Comparison of ENCODE assay signal across 21 cellular contexts in genomic region chr6:148195511-148195910, GRCh38.
"Had no signal": no experiment of that assay in that cellular context is flagged by ENCODE, and none has a peak within 500 bp of the region (broad histone marks: within the 10 kb centered on the region; RNA-seq: fewer than 3 reads in every experiment).

No MANE protein-coding gene starts in this region.

- FAIRE-seq: K562, RCC 7860 had no signal

- H3K9me3 Mint-ChIP-seq: activated CD8-positive, alpha-beta T cell treated with anti-CD3 and anti-CD28 coated beads for 36 hours; T-helper 1 cell treated with Interleukin-12 subunit alpha and Interleukin-12 subunit beta and Interleukin-4 antibody, amounts not matched to agents 30 μg/mL and 1 μg/mL, for 36 hours; WTC11 had no signal

- ATAC-seq: activated CD8-positive, alpha-beta T cell treated with anti-CD3 and anti-CD28 coated beads for 36 hours; K562; PC-3; WTC11 had no signal

- H3K4me3 ChIP-seq: K562 had no signal

- DNase-seq: activated CD4-positive, alpha-beta T cell treated with anti-CD3 and anti-CD28 coated beads, Interleukin-2, amount 10 ng/mL, durations not matched to agents 7 days and 5 days; activated CD4-positive, CD25-positive, alpha-beta regulatory T cell treated with anti-CD3 and anti-CD28 coated beads, Interleukin-2, amount 50 U/mL, for 72 hours; activated CD8-positive, alpha-beta memory T cell treated with anti-CD3 and anti-CD28 coated beads, Interleukin-2, amount 50 U/mL, for 4 hours; activated CD8-positive, alpha-beta T cell treated with anti-CD3 and anti-CD28 coated beads for 36 hours; aorta; central memory CD4-positive, alpha-beta T cell; Karpas-422; NCI-H1105 treated with DMSO at 0.1 percent for 48 hours; NCI-H1694; NCI-H2029; NCI-H2107; NCI-H510A treated with DMSO at 0.1 percent for 48 hours; NCI-H69; PC-3; SHP77 treated with DMSO at 0.1 percent for 48 hours had no signal

- H3K4me3 Mint-ChIP-seq: activated CD4-positive, alpha-beta T cell treated with anti-CD3 and anti-CD28 coated beads, Interleukin-2, amount 10 ng/mL, durations not matched to agents 7 days and 5 days; activated CD8-positive, alpha-beta T cell treated with anti-CD3 and anti-CD28 coated beads for 36 hours; activated naive CD4-positive, alpha-beta T cell treated with anti-CD3 and anti-CD28 coated beads, Interleukin-2, amount 50 U/mL, for 24 hours; activated T-cell treated with anti-CD3 and anti-CD28 coated beads, Interleukin-2, amount 50 U/mL, for 72 hours; T-helper 1 cell treated with Interleukin-12 subunit alpha and Interleukin-12 subunit beta and Interleukin-4 antibody, amounts not matched to agents 30 μg/mL and 1 μg/mL, for 36 hours; WTC11 had no signal

- H3K36me3 Mint-ChIP-seq: activated naive CD4-positive, alpha-beta T cell treated with anti-CD3 and anti-CD28 coated beads, Interleukin-2, amount 50 U/mL, for 24 hours; WTC11 had no signal

- H3K4me1 Mint-ChIP-seq: activated CD4-positive, alpha-beta T cell treated with anti-CD3 and anti-CD28 coated beads, Interleukin-2, amount 10 ng/mL, durations not matched to agents 7 days and 5 days had no signal

- H3K27ac Mint-ChIP-seq: activated CD4-positive, alpha-beta T cell treated with anti-CD3 and anti-CD28 coated beads, Interleukin-2, amount 10 ng/mL, durations not matched to agents 7 days and 5 days; activated CD8-positive, alpha-beta T cell treated with anti-CD3 and anti-CD28 coated beads for 36 hours; activated naive CD4-positive, alpha-beta T cell treated with anti-CD3 and anti-CD28 coated beads, Interleukin-2, amount 50 U/mL, for 24 hours; activated T-cell treated with anti-CD3 and anti-CD28 coated beads, Interleukin-2, amount 50 U/mL, for 72 hours; T-helper 1 cell treated with Interleukin-12 subunit alpha and Interleukin-12 subunit beta and Interleukin-4 antibody, amounts not matched to agents 30 μg/mL and 1 μg/mL, for 36 hours; WTC11 had no signal
